In genomic region chr11:122207921-122208764, GRCh38 we compare ENCODE assay signal across 14 cellular contexts.
DNase-seq lines count a peak whose midpoint lies in the region; ATAC-seq, FAIRE-seq and TF ChIP-seq lines count a peak whose summit lies in the region.
"Had no signal": no experiment of that assay in that cellular context is flagged by ENCODE, and none has a peak within 500 bp of the region (broad histone marks: within the 10 kb centered on the region; RNA-seq: fewer than 3 reads in every experiment).

No MANE protein-coding gene starts in this region.

- intact Hi-C loops in left cardiac atrium (cut with DNase I): loop anchor here in 1 of 2 donors (10.0 kb wide), 1 partner anchor 103 kb away; no protein-coding TSS in a partner anchor
- intact Hi-C loops in pancreas (cut with DNase I): loop anchor here in 1 of 3 donors (10.0 kb wide), 1 partner anchor 553 kb away; no protein-coding TSS in a partner anchor

- no peaks in the 10 kb centered on the region for H3K9me3 Mint-ChIP-seq in astrocyte (ENCODE audit: unreplicated experiment)
- H3K9me3 Mint-ChIP-seq: CD8-positive, alpha-beta T cell had no signal

- no peaks in the 10 kb centered on the region for H3K27me3 Mint-ChIP-seq in astrocyte (ENCODE audit: low read depth, unreplicated experiment)

- H3K4me1 ChIP-seq in astrocyte (ENCODE audit: insufficient read depth, low read length) (peaks cover 59% of the 10 kb centered on the region), pancreas (peaks cover 0 to 7% (median 0%) of the 10 kb centered on the region in 3 donors)

- H3K4me3 ChIP-seq in astrocyte (ENCODE audit: insufficient read depth, low read depth, low read length) (peak overlapping the region; percentile 20), skeletal muscle cell (ENCODE audit: low read depth, low read length) (no peak overlapping the region), pancreas (no peak overlapping the region)

- H3K27ac Mint-ChIP-seq in astrocyte (ENCODE audit: unreplicated experiment): no peak overlapping the region
- H3K27ac Mint-ChIP-seq: CD8-positive, alpha-beta T cell had no signal

- TF ChIP-seq CTCF in astrocyte (IDR thresholded peaks at IDR 0.05; ENCODE audit: insufficient read depth, low read depth, low read length) (no peak), pancreas (IDR thresholded peaks at IDR 0.05) (no peak)

- FAIRE-seq in astrocyte (lab: Jason Lieb, UNC) (peak; percentile 96), pancreas (lab: Jason Lieb, UNC) (no peak)
- FAIRE-seq: bronchial epithelial cell, RCC 7860 had no signal

- peak overlapping the region; percentile 67 for H3K9ac ChIP-seq in astrocyte (ENCODE audit: low read length)
- H3K9ac ChIP-seq: KMS-11 had no signal

- DNase-seq in AG20443 (ENCODE audit: low spot score): peak; percentile 31
- peak; percentile 86 for DNase-seq in astrocyte (ENCODE audit: low read depth)
- DNase-seq in left cardiac atrium: no peak
- DNase-seq in skeletal muscle cell (ENCODE audit: low read depth): peak; percentile 70
- DNase-seq in pancreas: no peak
- no peak for DNase-seq in HPDE6-E6E7 (ENCODE audit: extremely low spot score)
- DNase-seq in DMS153 treated with DMSO at 0.1 percent for 48 hours (lab: John Stamatoyannopoulos, UW; ENCODE audit: unreplicated experiment): no peak
- DNase-seq: CD8-positive, alpha-beta T cell; NCI-H2171 treated with DMSO at 0.1 percent for 48 hours had no signal

- peak overlapping the region; percentile 6 for H2AFZ ChIP-seq in astrocyte (ENCODE audit: low read depth, low read length)

- WGBS in pancreas, 2 donors: 84 to 85% methylated on average over 8 of the region's 8 CpGs

- no peak overlapping the region for H3K4me3 Mint-ChIP-seq in astrocyte (ENCODE audit: unreplicated experiment)
- H3K4me3 Mint-ChIP-seq: CD8-positive, alpha-beta T cell had no signal

- H3K36me3 Mint-ChIP-seq in astrocyte (ENCODE audit: low read depth, unreplicated experiment): no peaks in the 10 kb centered on the region
- H3K36me3 Mint-ChIP-seq: CD8-positive, alpha-beta T cell had no signal

- H3K27me3 ChIP-seq in astrocyte (ENCODE audit: insufficient read depth, low read length): no peaks in the 10 kb centered on the region
- H3K27me3 ChIP-seq in pancreas: no peaks in the 10 kb centered on the region

- H3K4me2 ChIP-seq in astrocyte (ENCODE audit: low read length): peak overlapping the region; percentile 71
- H3K4me2 ChIP-seq: KMS-11 had no signal

- no peaks in the 10 kb centered on the region for H3K36me3 ChIP-seq in astrocyte (ENCODE audit: insufficient read depth, low read length)
- no peaks in the 10 kb centered on the region for H3K36me3 ChIP-seq in pancreas

- no peaks in the 10 kb centered on the region for H4K20me1 ChIP-seq in astrocyte (ENCODE audit: insufficient read depth, low read length)

- H3K9me3 ChIP-seq in astrocyte (ENCODE audit: insufficient read depth, low read depth, low read length) (no peaks in the 10 kb centered on the region), pancreas (no peaks in the 10 kb centered on the region)

- H3K4me1 Mint-ChIP-seq in astrocyte (ENCODE audit: low read depth, unreplicated experiment): peaks cover 5% of the 10 kb centered on the region

- peak overlapping the region; percentile 89 for H3K27ac ChIP-seq in astrocyte (ENCODE audit: low read depth, low read length)
- H3K27ac ChIP-seq in pancreas: no peak overlapping the region
- H3K27ac ChIP-seq: KMS-11 had no signal

- peaks cover 37% of the 10 kb centered on the region for H3K79me2 ChIP-seq in astrocyte (ENCODE audit: insufficient read depth, low read length)

- ATAC-seq in left cardiac atrium: peak; percentile 3 to 13
- ATAC-seq in pancreas: no peak
- ATAC-seq in HG03280 (IDR thresholded peaks at IDR 0.05; ENCODE audit: unreplicated experiment): no peak
- ATAC-seq: CD8-positive, alpha-beta T cell; HCT116 had no signal

Comparison
In these comparisons a context has a peak if more than half of its experiments do, and no peak if none do; other contexts are left out.
1. DNase-seq: peak in AG20443 (single experiment), astrocyte (single experiment) and skeletal muscle cell (single experiment); none in left cardiac atrium (single experiment), pancreas (0 of 6), HPDE6-E6E7 (single experiment) and DMS153 treated with DMSO at 0.1 percent for 48 hours (single experiment).
2. ATAC-seq: peak in left cardiac atrium (2 of 2); none in pancreas (0 of 4) and HG03280 (single experiment).